In genomic region chr15:93034512-93034911, GRCh38 we compare ENCODE assay signal across 21 cellular contexts. TPM values are rescaled to one million over a fixed set of nuclear protein-coding genes. Genes with fewer than 3 reads are reported as not detected.
DNase-seq lines count a peak whose midpoint lies in the region; ATAC-seq, FAIRE-seq and TF ChIP-seq lines count a peak whose summit lies in the region.
"Had no signal": no experiment of that assay in that cellular context is flagged by ENCODE, and none has a peak within 500 bp of the region (broad histone marks: within the 10 kb centered on the region; RNA-seq: fewer than 3 reads in every experiment).

No MANE protein-coding gene starts in this region.

- FAIRE-seq in kidney (lab: Jason Lieb, UNC) = no peak
- FAIRE-seq: GM12892, GM19239 had no signal

- no peak overlapping the region for H3K4me3 ChIP-seq in Peyer's patch
- H3K4me3 ChIP-seq in kidney (ENCODE audit: low read length in 2 of 2) = no peak overlapping the region

- TF ChIP-seq CTCF in Peyer's patch (IDR thresholded peaks at IDR 0.05) (no peak), kidney (IDR thresholded peaks at IDR 0.05; ENCODE audit: borderline replicate concordance, extremely low read depth, insufficient read depth) (no peak)

- peaks cover 33% of the 10 kb centered on the region for H3K4me1 Mint-ChIP-seq in stimulated activated effector memory CD8-positive, alpha-beta T cell treated with anti-CD3 and anti-CD28 coated beads, Interleukin-12 subunit alpha, Interleukin-12 subunit beta, amount 100 ng/mL, for 72 hours

- H3K4me3 Mint-ChIP-seq in stimulated activated effector memory CD8-positive, alpha-beta T cell treated with anti-CD3 and anti-CD28 coated beads, Interleukin-12 subunit alpha, Interleukin-12 subunit beta, amount 100 ng/mL, for 72 hours = no peak overlapping the region
- H3K4me3 Mint-ChIP-seq: H9 had no signal

- intact Hi-C loops in kidney (cut with DNase I) = loop anchor here (5.0 kb wide), 1 partner anchor 1088 kb away; no protein-coding TSS in a partner anchor

- H3K9me3 Mint-ChIP-seq in stimulated activated effector memory CD8-positive, alpha-beta T cell treated with anti-CD3 and anti-CD28 coated beads, Interleukin-12 subunit alpha, Interleukin-12 subunit beta, amount 100 ng/mL, for 72 hours = no peaks in the 10 kb centered on the region
- H3K9me3 Mint-ChIP-seq: IgD-negative memory B cell had no signal

- H3K9ac ChIP-seq in kidney (ENCODE audit: low read length in 2 of 2) = no peak overlapping the region

- ATAC-seq in stimulated activated effector memory CD8-positive, alpha-beta T cell treated with anti-CD3 and anti-CD28 coated beads, Interleukin-12 subunit alpha, Interleukin-12 subunit beta, amount 100 ng/mL, for 72 hours = no peak
- no peak for ATAC-seq in GM21717 (IDR thresholded peaks at IDR 0.05; ENCODE audit: unreplicated experiment)
- ATAC-seq: Right ventricle myocardium inferior had no signal

- H3K36me3 ChIP-seq in Peyer's patch (no peaks in the 10 kb centered on the region), kidney (ENCODE audit: control insufficient read depth in 1 of 2, insufficient read depth in 2 of 2, low read length in 2 of 2) (no peaks in the 10 kb centered on the region)

- no peak for TF ChIP-seq POLR2A in Peyer's patch (IDR thresholded peaks at IDR 0.05)

- peaks cover 4% of the 10 kb centered on the region for H3K36me3 Mint-ChIP-seq in stimulated activated effector memory CD8-positive, alpha-beta T cell treated with anti-CD3 and anti-CD28 coated beads, Interleukin-12 subunit alpha, Interleukin-12 subunit beta, amount 100 ng/mL, for 72 hours
- H3K36me3 Mint-ChIP-seq: IgD-negative memory B cell had no signal

- H3K4me1 ChIP-seq in Peyer's patch = peaks cover 0 to 17% (median 1%) of the 10 kb centered on the region in 4 donors
- peaks cover 0 to 8% of the 10 kb centered on the region in 2 donors for H3K4me1 ChIP-seq in kidney (ENCODE audit: control insufficient read depth in 1 of 2, insufficient read depth in 1 of 2, low read depth in 1 of 2, low read length in 2 of 2)

- H3K27ac Mint-ChIP-seq in stimulated activated effector memory CD8-positive, alpha-beta T cell treated with anti-CD3 and anti-CD28 coated beads, Interleukin-12 subunit alpha, Interleukin-12 subunit beta, amount 100 ng/mL, for 72 hours = peak overlapping the region; percentile 20

- H3K27ac ChIP-seq in Peyer's patch = no peak overlapping the region
- H3K27ac ChIP-seq in kidney (ENCODE audit: low read depth in 2 of 2, low read length in 2 of 2) = no peak overlapping the region

- peak; percentile 28 for DNase-seq in activated effector memory CD4-positive, alpha-beta T cell treated with anti-CD3 and anti-CD28 coated beads, Interleukin-2, amount 50 U/mL, for 16 hours
- DNase-seq in activated effector memory CD4-positive, alpha-beta T cell treated with Interleukin-2 at 50 U/mL for 16 hours = no peak
- DNase-seq in Peyer's patch = peak in 2 of 3 donors; percentile 19 to 35
- peak; percentile 21 for DNase-seq in kidney
- no peak for DNase-seq in stimulated activated effector memory CD8-positive, alpha-beta T cell treated with anti-CD3 and anti-CD28 coated beads, Interleukin-12 subunit alpha, Interleukin-12 subunit beta, amount 100 ng/mL, for 72 hours (ENCODE audit: low spot score in 2 of 2)
- no peak for DNase-seq in inferior parietal cortex (ENCODE audit: extremely low spot score)
- DNase-seq in medulla oblongata (ENCODE audit: extremely low spot score) = no peak
- DNase-seq: 8988T, C1 segment of cervical spinal cord, H9, Kasumi-1, MM.1S, NCI-H1092 treated with DMSO at 0.1 percent for 48 hours, NCI-H2081 treated with DMSO at 0.1 percent for 48 hours, NCI-H524 had no signal

- H3K9me3 ChIP-seq in Peyer's patch (no peaks in the 10 kb centered on the region), kidney (ENCODE audit: control insufficient read depth in 1 of 2, low read length in 2 of 2) (no peaks in the 10 kb centered on the region)

- H3K27me3 ChIP-seq in Peyer's patch = no peaks in the 10 kb centered on the region

RNA-seq across cellular contexts. Expression of gene RGMA, which starts 54.5 kb away (rescaled TPM):
- total RNA-seq in Peyer's patch (10 to 100 TPM in 2 of 4 donors, 1 to 10 TPM in 2; 1.8 to 18.8 (median 9.3) TPM), kidney (4.7 TPM)
- 4.4 TPM for polyA plus RNA-seq in kidney (ENCODE audit: insufficient read depth, low read depth, low replicate concordance)
- total RNA-seq: HT-29 had no signal
- polyA plus RNA-seq: IgD-negative memory B cell had no signal

Comparison
In these comparisons a context has a peak if more than half of its experiments do, and no peak if none do; other contexts are left out.
1. DNase-seq: peak in activated effector memory CD4-positive, alpha-beta T cell treated with anti-CD3 and anti-CD28 coated beads, Interleukin-2, amount 50 U/mL, for 16 hours (single experiment), Peyer's patch (2 of 3) and kidney (single experiment); none in activated effector memory CD4-positive, alpha-beta T cell treated with Interleukin-2 at 50 U/mL for 16 hours (single experiment), stimulated activated effector memory CD8-positive, alpha-beta T cell treated with anti-CD3 and anti-CD28 coated beads, Interleukin-12 subunit alpha, Interleukin-12 subunit beta, amount 100 ng/mL, for 72 hours (0 of 2), inferior parietal cortex (single experiment) and medulla oblongata (single experiment).